ENCODE assay signal across 26 cellular contexts in the genomic region with DNA sequence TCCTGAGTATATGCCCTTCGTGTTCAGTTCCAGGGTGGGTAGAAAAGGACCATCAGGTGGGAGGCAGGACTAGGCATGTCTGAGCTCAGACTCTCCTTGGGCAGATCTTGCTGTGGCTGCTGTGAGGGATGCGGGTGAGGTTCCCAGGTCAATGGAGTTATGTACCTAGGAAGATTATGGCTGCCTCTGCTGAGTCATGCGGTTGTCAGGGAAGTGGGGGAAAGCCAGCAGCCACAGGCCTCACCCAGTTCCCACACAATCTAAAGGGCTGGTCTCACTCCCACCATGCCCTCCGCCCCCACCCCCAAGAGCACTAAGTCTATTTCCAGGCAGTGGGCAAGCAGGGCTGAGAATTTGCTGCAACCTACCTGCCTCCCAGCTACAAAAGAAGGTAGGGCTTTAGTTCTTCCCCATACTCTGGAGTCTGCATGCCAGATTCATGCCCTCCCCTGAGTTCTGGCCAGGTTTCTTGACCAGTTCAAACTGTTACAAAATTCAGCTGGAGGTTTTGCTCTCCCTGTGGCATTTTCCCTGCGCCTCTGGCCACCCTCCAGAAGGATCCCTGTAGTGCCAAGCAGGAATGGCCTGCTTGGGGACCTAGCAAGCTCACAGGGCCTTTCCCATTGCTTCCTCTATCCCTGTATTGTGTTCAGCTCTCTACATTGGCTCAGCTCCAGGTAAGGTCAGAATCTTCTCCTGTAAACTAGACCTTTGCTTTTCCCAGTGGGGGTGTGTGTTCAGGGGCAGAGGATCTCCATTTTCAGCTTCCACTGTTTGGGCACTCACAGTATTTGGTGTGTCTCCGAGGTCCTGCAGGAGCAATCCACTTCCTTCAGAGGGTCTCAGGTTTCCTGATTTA. TPM values are rescaled to one million over a fixed set of nuclear protein-coding genes. Genes with fewer than 3 reads are reported as not detected.
DNase-seq lines count a peak whose midpoint lies in the region; ATAC-seq, FAIRE-seq and TF ChIP-seq lines count a peak whose summit lies in the region.
"Had no signal": no experiment of that assay in that cellular context is flagged by ENCODE, and none has a peak within 500 bp of the region (broad histone marks: within the 10 kb centered on the region; RNA-seq: fewer than 3 reads in every experiment).

No MANE protein-coding gene starts in this region.

- ATAC-seq in naive thymus-derived CD4-positive, alpha-beta T cell: no peak
- no peak for ATAC-seq in HG03175 (IDR thresholded peaks at IDR 0.05; ENCODE audit: unreplicated experiment)
- ATAC-seq: HCT116; lower lobe of right lung; stimulated activated memory B cell treated with anti-CD40 and anti-IgM and Interleukin-4, amounts not matched to agents 10 μg/mL and 1 μg/mL and 100 μg/mL, for 72 hours had no signal

- H3K9me3 Mint-ChIP-seq in naive thymus-derived CD4-positive, alpha-beta T cell: peaks cover 0 to 13% (median 7%) of the 10 kb centered on the region in 11 donors
- H3K9me3 Mint-ChIP-seq: neural crest cell had no signal

- H3K4me1 ChIP-seq in naive thymus-derived CD4-positive, alpha-beta T cell (ENCODE audit: control insufficient read depth in 2 of 2, insufficient read depth in 2 of 2, low read length in 2 of 2): no peaks in the 10 kb centered on the region
- H3K4me1 ChIP-seq: lower lobe of right lung, SJCRH30, tibial artery had no signal

- H3K36me3 Mint-ChIP-seq in naive thymus-derived CD4-positive, alpha-beta T cell: peaks cover 0 to 6% (median 0%) of the 10 kb centered on the region in 5 donors
- H3K36me3 Mint-ChIP-seq: stimulated activated memory B cell treated with anti-CD40 and anti-IgM and Interleukin-4, amounts not matched to agents 10 μg/mL and 1 μg/mL and 100 μg/mL, for 72 hours had no signal

- POLR2A ChIA-PET in naive thymus-derived CD4-positive, alpha-beta T cell (lab: Charles Lee): no interaction called here

- H3K4me1 Mint-ChIP-seq in naive thymus-derived CD4-positive, alpha-beta T cell: no peaks in the 10 kb centered on the region
- H3K4me1 Mint-ChIP-seq: neural crest cell; stimulated activated memory B cell treated with anti-CD40 and anti-IgM and Interleukin-4, amounts not matched to agents 10 μg/mL and 1 μg/mL and 100 μg/mL, for 72 hours had no signal

- no peak overlapping the region for H3K4me3 ChIP-seq in MG63
- H3K4me3 ChIP-seq in bronchial epithelial cell (ENCODE audit: low read depth, low read length): no peak overlapping the region
- no peak overlapping the region for H3K4me3 ChIP-seq in naive thymus-derived CD4-positive, alpha-beta T cell (ENCODE audit: low read length)
- H3K4me3 ChIP-seq: BLaER1 treated with 17β-estradiol and CSF1 and Interleukin-3, amounts not matched to agents 10 nM and 100 nM; lower lobe of right lung; SJCRH30; tibial artery had no signal

- DNase-seq in A172 (ENCODE audit: low spot score) (peak; percentile 40), MG63 (peak; percentile 15), bronchial epithelial cell (ENCODE audit: low read depth) (peak; percentile 78), left kidney (ENCODE audit: low read depth, low spot score) (peak; percentile 61), MV-4-11 (lab: John Stamatoyannopoulos, UW) (no peak), OCI-M2 (lab: John Stamatoyannopoulos, UW; ENCODE audit: unreplicated experiment) (no peak)
- DNase-seq in naive thymus-derived CD4-positive, alpha-beta T cell: no peak
- DNase-seq: activated CD4-positive, CD25-positive, alpha-beta regulatory T cell treated with anti-CD3 and anti-CD28 coated beads, Interleukin-2, amount 50 U/mL, for 72 hours; activated effector memory CD4-positive, alpha-beta T cell treated with anti-CD3 and anti-CD28 coated beads, Interleukin-2, amount 50 U/mL, for 16 hours; amygdala; DMS153; lower lobe of right lung; NCI-H187; NCI-H446; SJCRH30; tibial artery had no signal

- intact Hi-C loops in naive thymus-derived CD4-positive, alpha-beta T cell (cut with micrococcal nuclease): no loop called here

- FAIRE-seq in bronchial epithelial cell (lab: Jason Lieb, UNC): no peak
- FAIRE-seq: A204.1, HTR-8/SVneo had no signal

- no peaks in the 10 kb centered on the region for H3K36me3 ChIP-seq in MG63
- H3K36me3 ChIP-seq in bronchial epithelial cell (ENCODE audit: control insufficient read depth, insufficient read depth, low read length): no peaks in the 10 kb centered on the region
- H3K36me3 ChIP-seq in naive thymus-derived CD4-positive, alpha-beta T cell (ENCODE audit: control insufficient read depth in 2 of 3, insufficient read depth in 3 of 3, low read length in 3 of 3): no peaks in the 10 kb centered on the region
- H3K36me3 ChIP-seq: BLaER1 treated with 17β-estradiol and CSF1 and Interleukin-3, amounts not matched to agents 10 nM and 100 nM; lower lobe of right lung; SJCRH30; tibial artery had no signal

- H3K27ac ChIP-seq in naive thymus-derived CD4-positive, alpha-beta T cell (ENCODE audit: low read depth, low read length): no peak overlapping the region
- H3K27ac ChIP-seq: BLaER1 treated with 17β-estradiol and CSF1 and Interleukin-3, amounts not matched to agents 10 nM and 100 nM; lower lobe of right lung; SJCRH30; tibial artery had no signal

- H3K27me3 Mint-ChIP-seq in naive thymus-derived CD4-positive, alpha-beta T cell: peaks cover 0 to 30% (median 11%) of the 10 kb centered on the region in 5 donors

- TF ChIP-seq CTCF in bronchial epithelial cell (IDR thresholded peaks at IDR 0.05; ENCODE audit: insufficient read depth, low read length, severe bottlenecking): no peak

- H3K27me3 ChIP-seq in MG63: no peaks in the 10 kb centered on the region
- no peaks in the 10 kb centered on the region for H3K27me3 ChIP-seq in bronchial epithelial cell (ENCODE audit: control insufficient read depth, insufficient read depth, low read length)
- H3K27me3 ChIP-seq in naive thymus-derived CD4-positive, alpha-beta T cell (ENCODE audit: control insufficient read depth in 2 of 2, insufficient read depth in 2 of 2, low read length in 2 of 2): peaks cover 0 to 5% of the 10 kb centered on the region in 2 donors
- H3K27me3 ChIP-seq: BLaER1 treated with 17β-estradiol and CSF1 and Interleukin-3, amounts not matched to agents 10 nM and 100 nM; SJCRH30; tibial artery had no signal

- no peaks in the 10 kb centered on the region for H3K9me3 ChIP-seq in MG63
- peaks cover 0 to 8% (median 0%) of the 10 kb centered on the region in 3 experiments for H3K9me3 ChIP-seq in naive thymus-derived CD4-positive, alpha-beta T cell (ENCODE audit: control insufficient read depth in 2 of 3, low read length in 3 of 3)
- H3K9me3 ChIP-seq: lower lobe of right lung, SJCRH30, tibial artery had no signal

- H3K27ac Mint-ChIP-seq in naive thymus-derived CD4-positive, alpha-beta T cell: no peak overlapping the region
- H3K27ac Mint-ChIP-seq: stimulated activated memory B cell treated with anti-CD40 and anti-IgM and Interleukin-4, amounts not matched to agents 10 μg/mL and 1 μg/mL and 100 μg/mL, for 72 hours had no signal

- CTCF ChIA-PET in naive thymus-derived CD4-positive, alpha-beta T cell (lab: Charles Lee): no interaction called here

- no peak overlapping the region for H3K4me3 Mint-ChIP-seq in naive thymus-derived CD4-positive, alpha-beta T cell
- H3K4me3 Mint-ChIP-seq: neural crest cell; stimulated activated memory B cell treated with anti-CD40 and anti-IgM and Interleukin-4, amounts not matched to agents 10 μg/mL and 1 μg/mL and 100 μg/mL, for 72 hours had no signal

RNA-seq across cellular contexts. Expression of a gene that starts 12.7 kb away (rescaled TPM):
- total RNA-seq in A172 (2014; rRNA removed; shearing (Covaris generic)): not detected in 2 replicates
- total RNA-seq in MG63 (2014; rRNA removed; shearing (Covaris generic); ENCODE audit: low replicate concordance): not detected in 2 replicates
- total RNA-seq in bronchial epithelial cell: not detected in 2 replicates
- total RNA-seq in naive thymus-derived CD4-positive, alpha-beta T cell: not detected
- polyA plus RNA-seq in naive thymus-derived CD4-positive, alpha-beta T cell: not detected
- total RNA-seq: cerebellum; lower lobe of right lung; neural crest cell; pulmonary artery endothelial cell; SJCRH30; T-helper 2 cell treated with Interferon-gamma antibody and Interleukin-4, amounts not matched to agents 100 ng/mL and 5 ng/mL, for 36 hours had no signal

Comparison
In these comparisons a context has a peak if more than half of its experiments do, and no peak if none do; other contexts are left out.
1. DNase-seq: peak in A172 (single experiment), MG63 (single experiment), bronchial epithelial cell (single experiment) and left kidney (single experiment); none in MV-4-11 (single experiment), OCI-M2 (single experiment) and naive thymus-derived CD4-positive, alpha-beta T cell (0 of 9).